In the genomic region with DNA sequence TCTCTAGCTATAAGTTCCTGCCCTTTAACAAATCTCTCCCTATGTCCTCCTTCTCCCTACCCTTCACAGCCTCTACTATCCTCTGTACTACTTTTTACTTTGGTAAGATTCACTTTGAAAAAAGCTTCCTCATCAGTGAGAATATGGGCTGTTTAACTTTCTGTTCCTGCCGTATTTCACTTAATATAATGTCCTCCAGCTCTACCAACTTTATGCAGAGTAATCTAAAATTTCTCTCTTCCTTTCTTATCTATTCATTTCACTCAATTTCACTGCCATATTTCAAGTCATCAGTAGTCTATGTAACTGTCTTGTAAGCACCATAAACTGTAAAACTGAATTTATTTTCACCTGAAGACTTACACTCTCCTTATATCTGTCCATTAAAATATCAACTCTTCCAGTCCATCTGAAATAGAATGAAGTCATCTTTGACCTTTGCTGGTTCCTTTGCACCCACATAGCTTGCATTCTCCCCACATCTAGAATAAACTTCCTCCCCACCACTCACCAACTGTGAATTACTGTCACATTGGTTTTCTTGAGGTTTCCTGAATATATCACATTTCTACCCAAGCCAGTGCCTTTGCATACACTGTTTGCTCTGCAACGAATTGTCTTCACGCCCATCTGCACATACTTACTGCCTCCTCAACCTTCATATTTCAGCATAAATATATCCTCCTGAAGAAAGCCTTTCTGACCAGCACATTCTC, we compare ENCODE assay signal across 9 cellular contexts. TPM values are rescaled to one million over a fixed set of nuclear protein-coding genes. Genes with fewer than 3 reads are reported as not detected.
DNase-seq lines count a peak whose midpoint lies in the region; ATAC-seq and TF ChIP-seq lines count a peak whose summit lies in the region.
"Had no signal": no experiment of that assay in that cellular context is flagged by ENCODE, and none has a peak within 500 bp of the region (broad histone marks: within the 10 kb centered on the region; RNA-seq: fewer than 3 reads in every experiment).

No MANE protein-coding gene starts in this region.

- ATAC-seq in GM18505 (IDR thresholded peaks at IDR 0.05; ENCODE audit: unreplicated experiment) = peak; percentile 87
- peak; percentile 75 for ATAC-seq in GM21515 (IDR thresholded peaks at IDR 0.05; ENCODE audit: unreplicated experiment)
- ATAC-seq in HG03558 (IDR thresholded peaks at IDR 0.05; ENCODE audit: extremely low read depth, unreplicated experiment) = peak; percentile 61
- ATAC-seq in omental fat pad (ENCODE audit: low FRiP score) = no peak

- H3K27ac ChIP-seq in brain microvascular endothelial cell (no peak overlapping the region), WERI-Rb-1 (no peak overlapping the region)

- H3K36me3 ChIP-seq in brain microvascular endothelial cell (replicated peaks) = no peaks in the 10 kb centered on the region
- H3K36me3 ChIP-seq in WERI-Rb-1 = no peaks in the 10 kb centered on the region

- H3K36me3 Mint-ChIP-seq in endothelial cell (ENCODE audit: low read depth, unreplicated experiment) = no peaks in the 10 kb centered on the region

- H3K27ac Mint-ChIP-seq in endothelial cell (ENCODE audit: unreplicated experiment) = peak overlapping the region; percentile 12

- in situ Hi-C loops in brain microvascular endothelial cell (cut with HindIII; ENCODE audit: low pct_ligation_motif_present, low sequenced_read_pairs) = no loop called here

- no peak overlapping the region for H3K4me3 ChIP-seq in brain microvascular endothelial cell (ENCODE audit: low read depth, low read length)
- H3K4me3 ChIP-seq in WERI-Rb-1 (ENCODE audit: low read depth, low read length) = no peak overlapping the region

- H3K9me3 Mint-ChIP-seq in endothelial cell (ENCODE audit: unreplicated experiment) = no peaks in the 10 kb centered on the region

- no peaks in the 10 kb centered on the region for H3K9me3 ChIP-seq in WERI-Rb-1 (ENCODE audit: severe bottlenecking)

- TF ChIP-seq POLR2A in GM18505 (IDR thresholded peaks at IDR 0.05; ENCODE audit: borderline replicate concordance, extremely low read depth, insufficient read depth, insufficient read length) = no peak

- peaks cover 5% of the 10 kb centered on the region for H3K4me1 Mint-ChIP-seq in endothelial cell (ENCODE audit: unreplicated experiment)

- H3K4me3 Mint-ChIP-seq in endothelial cell (ENCODE audit: unreplicated experiment) = no peak overlapping the region

- no peaks in the 10 kb centered on the region for H3K27me3 Mint-ChIP-seq in endothelial cell (ENCODE audit: unreplicated experiment)

- no peak for DNase-seq in endothelial cell (ENCODE audit: low spot score)
- DNase-seq in brain microvascular endothelial cell = no peak
- DNase-seq in omental fat pad (ENCODE audit: low spot score) = no peak
- no peak for DNase-seq in D341Med (ENCODE audit: low spot score)
- no peak for DNase-seq in WERI-Rb-1
- DNase-seq: NCI-H146 had no signal

- no peak for TF ChIP-seq CTCF in endothelial cell (IDR thresholded peaks at IDR 0.05; ENCODE audit: unreplicated experiment)
- TF ChIP-seq CTCF in brain microvascular endothelial cell (IDR thresholded peaks at IDR 0.05; ENCODE audit: low read depth, low read length, missing control alignments) = no peak
- TF ChIP-seq CTCF in omental fat pad (IDR thresholded peaks at IDR 0.05) = no peak
- TF ChIP-seq CTCF in WERI-Rb-1 (IDR thresholded peaks at IDR 0.05; ENCODE audit: low read depth, low read length) = no peak

- H3K27me3 ChIP-seq in brain microvascular endothelial cell (replicated peaks) (no peaks in the 10 kb centered on the region), WERI-Rb-1 (ENCODE audit: insufficient read depth, low read depth, severe bottlenecking) (peaks cover 69% of the 10 kb centered on the region)

RNA-seq across cellular contexts. Expression of gene ARAP2, which starts 54.6 kb away (rescaled TPM):
- total RNA-seq in endothelial cell (ENCODE audit: unreplicated experiment) (20.1 TPM), omental fat pad (100 to 1,000 TPM in 2 of 4 donors, 10 to 100 TPM in 2; 21.6 to 138 (median 72.3) TPM)
